Comparison of ENCODE assay signal across 24 cellular contexts in the genomic region with DNA sequence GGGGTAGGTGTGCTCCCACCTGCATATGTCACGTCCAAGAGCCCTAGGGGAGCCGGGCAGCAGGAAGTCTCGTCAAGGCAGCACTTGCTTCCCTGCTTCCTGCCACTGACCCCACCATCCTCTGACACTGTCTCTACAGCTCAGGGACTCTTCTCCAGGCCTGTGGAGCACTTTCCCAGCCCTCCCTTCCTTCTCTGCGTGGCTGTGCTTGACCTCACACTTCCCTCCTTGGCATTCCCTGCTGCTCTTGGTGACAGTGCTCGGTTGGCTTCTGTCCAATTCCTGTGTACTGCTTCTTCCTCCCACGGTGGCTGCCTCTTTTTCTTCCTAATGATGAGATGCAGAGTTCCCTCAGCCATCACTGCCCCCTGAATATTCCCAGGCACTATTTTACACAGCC. TPM values are rescaled to one million over a fixed set of nuclear protein-coding genes. Genes with fewer than 3 reads are reported as not detected.
A peak's percentile ranks its signal among the peaks of the same experiment; 100 is the strongest.
DNase-seq lines count a peak whose midpoint lies in the region; ATAC-seq and TF ChIP-seq lines count a peak whose summit lies in the region.
"Had no signal": no experiment of that assay in that cellular context is flagged by ENCODE, and none has a peak within 500 bp of the region (broad histone marks: within the 10 kb centered on the region; RNA-seq: fewer than 3 reads in every experiment).

No MANE protein-coding gene starts in this region.

- 40% methylated on average over 6 of the region's 6 CpGs for WGBS in heart right ventricle, 2 donors
- 38% methylated on average over 6 of the region's 6 CpGs for WGBS in suprapubic skin

- H3F3A ChIP-seq in PC-9 (ENCODE audit: insufficient read depth, low read depth): peaks cover 36% of the 10 kb centered on the region

- no peak overlapping the region for H3K27ac Mint-ChIP-seq in WTC11
- H3K27ac Mint-ChIP-seq: activated naive CD4-positive, alpha-beta T cell treated with anti-CD3 and anti-CD28 coated beads, Interleukin-2, amount 50 U/mL, for 72 hours; CD4-positive, alpha-beta T cell had no signal

- H3K4me2 ChIP-seq in PC-9: peak overlapping the region; percentile 54
- H3K4me2 ChIP-seq: SK-N-SH had no signal

- no peaks in the 10 kb centered on the region for H3K79me2 ChIP-seq in PC-9 (ENCODE audit: low read depth)

- H3K27ac ChIP-seq in heart right ventricle: no peak overlapping the region
- H3K27ac ChIP-seq in PC-9: peak overlapping the region; percentile 97
- H3K27ac ChIP-seq in suprapubic skin: peak overlapping the region; percentile 81
- H3K27ac ChIP-seq: colonic mucosa, foreskin keratinocyte had no signal

- no peak for TF ChIP-seq POLR2A in suprapubic skin (IDR thresholded peaks at IDR 0.05)

- H3K4me3 ChIP-seq in heart right ventricle (no peak overlapping the region), PC-9 (no peak overlapping the region), fibroblast of mammary gland (ENCODE audit: control insufficient read depth, low read depth, low read length) (no peak overlapping the region), suprapubic skin (no peak overlapping the region)
- H3K4me3 ChIP-seq: colonic mucosa had no signal

- peak in 5 of 8 donors; percentile 25 to 47 (median 39) for ATAC-seq in heart right ventricle
- ATAC-seq in Right ventricle myocardium inferior: no peak
- no peak for ATAC-seq in WTC11
- ATAC-seq: activated CD4-positive, CD25-positive, alpha-beta regulatory T cell treated with anti-CD3 and anti-CD28 coated beads, Interleukin-2, amount 50 U/mL, for 24 hours; activated naive CD4-positive, alpha-beta T cell treated with anti-CD3 and anti-CD28 coated beads, Interleukin-2, amount 50 U/mL, for 72 hours; foreskin keratinocyte had no signal

- no TSS peak for BruUV-seq in PC-9 (replicated peaks; lab: Mats Ljungman, UMichigan)

- peaks cover 58% of the 10 kb centered on the region for H3K27me3 Mint-ChIP-seq in WTC11 (ENCODE audit: low read depth)

- H3K9me3 Mint-ChIP-seq in WTC11: no peaks in the 10 kb centered on the region
- H3K9me3 Mint-ChIP-seq: activated naive CD4-positive, alpha-beta T cell treated with anti-CD3 and anti-CD28 coated beads, Interleukin-2, amount 50 U/mL, for 72 hours; CD4-positive, alpha-beta T cell had no signal

- H3K9me3 ChIP-seq in heart right ventricle: no peaks in the 10 kb centered on the region
- no peaks in the 10 kb centered on the region for H3K9me3 ChIP-seq in PC-9 (ENCODE audit: insufficient read depth, low read depth)
- no peaks in the 10 kb centered on the region for H3K9me3 ChIP-seq in suprapubic skin
- H3K9me3 ChIP-seq: colonic mucosa, SK-N-SH had no signal

- no peak overlapping the region for H2AFZ ChIP-seq in PC-9

- TF ChIP-seq CTCF in heart right ventricle (IDR thresholded peaks at IDR 0.05) (no peak), PC-9 (conservative IDR thresholded peaks at IDR 0.05) (no peak), fibroblast of mammary gland (conservative IDR thresholded peaks at IDR 0.05; ENCODE audit: control insufficient read depth, insufficient read depth, low read depth, low read length) (no peak), suprapubic skin (IDR thresholded peaks at IDR 0.05) (no peak), WTC11 (IDR thresholded peaks at IDR 0.05) (no peak)

- no peaks in the 10 kb centered on the region for H4K20me1 ChIP-seq in PC-9 (ENCODE audit: insufficient read depth)

- peaks cover 7 to 40% (median 26%) of the 10 kb centered on the region in 7 donors for H3K27me3 ChIP-seq in heart right ventricle
- no peaks in the 10 kb centered on the region for H3K27me3 ChIP-seq in PC-9 (ENCODE audit: insufficient read depth, low read depth)
- peaks cover 28% of the 10 kb centered on the region for H3K27me3 ChIP-seq in suprapubic skin

- H3K36me3 ChIP-seq in heart right ventricle: no peaks in the 10 kb centered on the region
- no peaks in the 10 kb centered on the region for H3K36me3 ChIP-seq in PC-9 (ENCODE audit: low read depth)
- H3K36me3 ChIP-seq in suprapubic skin: no peaks in the 10 kb centered on the region
- H3K36me3 ChIP-seq: colonic mucosa had no signal

- CTCF ChIA-PET in PC-9 (lab: Charles Lee): interaction anchor here (1.2 kb wide), 1 partner anchor 15 kb away, joined by 3 read pairs; no protein-coding TSS in a partner anchor
- CTCF ChIA-PET in WTC11 (lab: Charles Lee): interaction anchor here (2.0 to 5.7 kb wide), 2 partner anchors 10 to 15 kb away, joined by 14 to 50 read pairs; no protein-coding TSS in a partner anchor

- intact Hi-C loops in heart right ventricle (cut with DNase I): no loop called here
- intact Hi-C loops in Right ventricle myocardium inferior (cut with DNase I): no loop called here
- intact Hi-C loops in PC-9 (cut with micrococcal nuclease; ENCODE audit: unreplicated experiment): loop anchor here (5.0 kb wide), 1 partner anchor 170 kb away; no protein-coding TSS in a partner anchor

- no peaks in the 10 kb centered on the region for H3K36me3 Mint-ChIP-seq in WTC11
- H3K36me3 Mint-ChIP-seq: activated naive CD4-positive, alpha-beta T cell treated with anti-CD3 and anti-CD28 coated beads, Interleukin-2, amount 50 U/mL, for 72 hours had no signal

- H3K4me1 Mint-ChIP-seq in WTC11: peaks cover 24% of the 10 kb centered on the region

- H3K9me2 ChIP-seq in PC-9 (ENCODE audit: insufficient read depth): no peaks in the 10 kb centered on the region
- H3K9me2 ChIP-seq: SK-N-SH had no signal

- POLR2A ChIA-PET in PC-9 (lab: Charles Lee; ENCODE audit: unreplicated experiment) (no interaction called here), WTC11 (lab: Charles Lee) (no interaction called here)

- peaks cover 8 to 38% (median 21%) of the 10 kb centered on the region in 9 donors for H3K4me1 ChIP-seq in heart right ventricle
- peaks cover 47% of the 10 kb centered on the region for H3K4me1 ChIP-seq in PC-9 (replicated peaks; ENCODE audit: insufficient read depth)
- H3K4me1 ChIP-seq in suprapubic skin: peaks cover 43% of the 10 kb centered on the region
- H3K4me1 ChIP-seq: colonic mucosa had no signal

- no peak overlapping the region for H3K4me3 Mint-ChIP-seq in WTC11
- H3K4me3 Mint-ChIP-seq: CD4-positive, alpha-beta T cell had no signal

- peak in 1 of 2 donors; percentile 50 for DNase-seq in heart right ventricle
- no peak for DNase-seq in Right ventricle myocardium inferior (ENCODE audit: missing footprints)
- DNase-seq in PC-9: no peak
- DNase-seq in fibroblast of mammary gland (ENCODE audit: low read depth): peak; percentile 26
- no peak for DNase-seq in suprapubic skin (ENCODE audit: low spot score in 2 of 2)
- no peak for DNase-seq in WTC11 (ENCODE audit: low spot score)
- no peak for DNase-seq in NOMO-1 (lab: John Stamatoyannopoulos, UW; ENCODE audit: unreplicated experiment in 2 of 2)
- DNase-seq in NCI-H2081 treated with DMSO at 0.1 percent for 48 hours (lab: John Stamatoyannopoulos, UW): no peak
- DNase-seq: ACHN; activated CD8-positive, alpha-beta memory T cell treated with anti-CD3 and anti-CD28 coated beads for 24 hours; activated T-cell treated with anti-CD3 and anti-CD28 coated beads, Interleukin-2, amount 50 U/mL, for 48 hours; CD4-positive, alpha-beta T cell; colonic mucosa; DMS153; foreskin keratinocyte; midbrain; NCI-H1092; NCI-H524; SK-N-SH; stimulated activated CD4-positive, alpha-beta T cell treated with anti-CD3 and anti-CD28 coated beads, Interleukin-12 subunit alpha, Interleukin-12 subunit beta, amount 100 ng/mL, for 4 hours; T-helper 9 cell had no signal

- no peak for TF ChIP-seq EP300 in suprapubic skin (IDR thresholded peaks at IDR 0.05)

TF ChIP-seq in WTC11, 78 proteins besides CTCF, POLR2A, EP300 and RAD21:
- TF ChIP-seq, protein P1, sequence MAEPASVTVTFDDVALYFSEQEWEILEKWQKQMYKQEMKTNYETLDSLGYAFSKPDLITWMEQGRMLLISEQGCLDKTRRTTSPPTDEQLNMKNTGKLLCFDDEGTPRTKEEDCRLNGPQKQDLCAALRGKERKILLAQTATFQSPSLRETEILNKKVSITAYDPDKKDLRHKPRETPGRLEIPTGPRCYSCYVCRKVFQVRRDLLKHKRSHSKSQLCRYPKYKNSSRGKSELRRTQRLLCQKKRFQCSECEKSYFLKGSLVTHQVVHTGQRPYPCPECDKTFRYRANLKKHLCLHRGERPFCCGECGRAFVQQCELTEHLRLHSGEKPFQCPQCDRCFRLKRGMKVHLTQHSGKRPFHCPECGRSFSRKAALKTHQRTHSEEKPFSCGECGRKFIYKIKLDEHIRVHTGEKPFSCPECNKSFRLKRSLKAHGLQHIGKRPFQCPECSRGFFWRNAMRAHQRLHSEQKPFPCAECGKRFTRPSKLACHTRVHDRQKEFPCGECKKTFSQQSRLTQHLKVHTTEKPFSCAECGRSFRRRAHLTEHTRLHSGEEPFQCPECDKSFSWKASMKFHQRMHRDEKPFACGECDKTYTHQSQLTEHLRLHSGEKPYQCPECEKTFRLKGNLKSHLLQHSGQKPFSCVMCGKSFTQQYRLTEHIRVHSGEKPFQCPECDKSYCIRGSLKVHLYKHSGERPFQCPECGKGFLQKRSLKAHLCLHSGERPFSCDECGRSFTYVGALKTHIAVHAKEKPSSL (CRISPR knock-in tag; conservative IDR thresholded peaks at IDR 0.05): no peak
- no peak for TF ChIP-seq ETV6 (CRISPR knock-in tag; IDR thresholded peaks at IDR 0.05)
- no peak for TF ChIP-seq TEAD1 (CRISPR knock-in tag; IDR thresholded peaks at IDR 0.05)
- TF ChIP-seq OVOL2 (CRISPR knock-in tag; IDR thresholded peaks at IDR 0.05; ENCODE audit: borderline replicate concordance): no peak
- TF ChIP-seq, protein P2, sequence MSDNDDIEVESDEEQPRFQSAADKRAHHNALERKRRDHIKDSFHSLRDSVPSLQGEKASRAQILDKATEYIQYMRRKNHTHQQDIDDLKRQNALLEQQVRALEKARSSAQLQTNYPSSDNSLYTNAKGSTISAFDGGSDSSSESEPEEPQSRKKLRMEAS (CRISPR knock-in tag; IDR thresholded peaks at IDR 0.05): no peak
- no peak for TF ChIP-seq SMAD3 (CRISPR knock-in tag; IDR thresholded peaks at IDR 0.05; ENCODE audit: borderline replicate concordance)
- no peak for TF ChIP-seq ZNF671 (CRISPR knock-in tag; IDR thresholded peaks at IDR 0.05)
- no peak for TF ChIP-seq ZBTB21 (CRISPR knock-in tag; IDR thresholded peaks at IDR 0.05; ENCODE audit: borderline replicate concordance)
- no peak for TF ChIP-seq FOXP1 (CRISPR knock-in tag; IDR thresholded peaks at IDR 0.05; ENCODE audit: borderline replicate concordance)
TF ChIP-seq in WTC11: peak in this region for 0.

RNA-seq across cellular contexts. Expression of a gene that starts 2.8 kb away (rescaled TPM):
- total RNA-seq in heart right ventricle (1 to 10 TPM in 4 of 10 donors, under 1 TPM in 4, not detected in 2; 0.37 to 6.8 (median 1.4) TPM), Right ventricle myocardium inferior (1.7 TPM), PC-9 (2021) (not detected in 2 replicates), suprapubic skin (10 to 100 TPM; 17.5 to 72.2 (median 36.4) TPM), WTC11 (2021) (0.23 to 0.50 TPM (median 0.23 TPM) in 3 replicates)
- polyA plus RNA-seq in heart right ventricle: 1 to 10 TPM in 1 of 2 donors, under 1 TPM in 1; 0.59 to 2.0 TPM
- total RNA-seq: activated naive CD4-positive, alpha-beta T cell treated with anti-CD3 and anti-CD28 coated beads, Interleukin-2, amount 50 U/mL, for 72 hours; CD4-positive, alpha-beta T cell; colonic mucosa had no signal
- polyA plus RNA-seq: neural cell, SK-N-SH had no signal

RNA-seq across cellular contexts. Expression of a gene that starts 51.1 kb away (rescaled TPM):
- total RNA-seq in heart right ventricle (100 to 1,000 TPM in 4 of 10 donors, 10 to 100 TPM in 6; 62.8 to 216 (median 92.1) TPM), Right ventricle myocardium inferior (132 TPM), PC-9 (2021) (42.2 and 47.9 TPM in 2 replicates), suprapubic skin (100 to 1,000 TPM; 211 to 298 (median 220) TPM), WTC11 (2021) (137 to 240 TPM (median 149 TPM) in 3 replicates)
- polyA plus RNA-seq in heart right ventricle: 100 to 1,000 TPM in 1 of 2 donors, 10 to 100 TPM in 1; 61.9 to 602 TPM

Comparison
In these comparisons a context has a peak if more than half of its experiments do, and no peak if none do; other contexts are left out.
1. ATAC-seq: peak in heart right ventricle (5 of 8); none in Right ventricle myocardium inferior (single experiment) and WTC11 (single experiment).
2. H3K27ac ChIP-seq: peak in PC-9 (single experiment) and suprapubic skin (single experiment); none in heart right ventricle (0 of 10).